ENCODE assay signal across 25 cellular contexts in genomic region chr9:130925050-130925678, GRCh38. TPM values are rescaled to one million over a fixed set of nuclear protein-coding genes. Genes with fewer than 3 reads are reported as not detected.
"Had no signal": no experiment of that assay in that cellular context is flagged by ENCODE, and none has a peak within 500 bp of the region (broad histone marks: within the 10 kb centered on the region; RNA-seq: fewer than 3 reads in every experiment).

No MANE protein-coding gene starts in this region.

- ATAC-seq: Panc1 had no signal

- H3K27me3 ChIP-seq: MG63 had no signal

- H3K27ac ChIP-seq: RWPE1 had no signal

- H3K36me3 ChIP-seq: MG63 had no signal

- DNase-seq: Karpas-422, KBM-7, MG63, NCI-H1092, NCI-H1105 treated with DMSO at 0.1 percent for 48 hours, NCI-H1417 treated with DMSO at 0.1 percent for 48 hours, NCI-H146, NCI-H1694 treated with DMSO at 0.1 percent for 48 hours, NCI-H1930, NCI-H2171, NCI-H226, NCI-H446, NCI-H510A, NCI-H524 treated with DMSO at 0.1 percent for 48 hours, NCI-H774, SHP77, SK-N-SH, SW 1271 had no signal

- H3K4me2 ChIP-seq: SK-N-SH had no signal

- H3K9ac ChIP-seq: SK-N-SH had no signal

- H3K4me3 ChIP-seq: MG63 had no signal

- H3K9me3 ChIP-seq: MG63, SK-N-SH had no signal

RNA-seq across cellular contexts. Expression of gene FIBCD1, which starts 13.9 kb away (rescaled TPM):
- total RNA-seq: OCI-LY7 had no signal
- polyA plus RNA-seq: IgD-negative memory B cell had no signal

RNA-seq across cellular contexts. Expression of gene QRFP, which starts 28.6 kb away (rescaled TPM):
- total RNA-seq: HT-29, OCI-LY7, PC-3, SK-MEL-5 had no signal
- polyA plus RNA-seq: IgD-negative memory B cell, SK-N-SH had no signal
